In genomic region chr19:29663861-29664752, GRCh38 we compare ENCODE assay signal across 1 cellular context.
TF ChIP-seq lines count a peak whose summit lies in the region.

No MANE protein-coding gene starts in this region.

TF ChIP-seq in H1, 55 proteins besides CTCF, POLR2A, EP300 and RAD21:
- TF ChIP-seq ASH2L (IDR thresholded peaks at IDR 0.05; ENCODE audit: low read length) (no peak), HDAC6 (IDR thresholded peaks at IDR 0.05; ENCODE audit: low read depth, low read length) (no peak), GABPA (IDR thresholded peaks at IDR 0.05; ENCODE audit: borderline replicate concordance, insufficient read depth, low read length) (no peak), SAP30 (IDR thresholded peaks at IDR 0.05; ENCODE audit: insufficient read depth, insufficient replicate concordance, low read length) (no peak), ZNF274 (IDR thresholded peaks at IDR 0.05; ENCODE audit: borderline replicate concordance, extremely low read depth, low read length) (no peak), SP1 (IDR thresholded peaks at IDR 0.05; ENCODE audit: low read depth, low read length) (no peak)
